Comparison of ENCODE assay signal across 18 cellular contexts in genomic region chr15:93942140-93942808, GRCh38.
DNase-seq lines count a peak whose midpoint lies in the region; ATAC-seq and TF ChIP-seq lines count a peak whose summit lies in the region.
"Had no signal": no experiment of that assay in that cellular context is flagged by ENCODE, and none has a peak within 500 bp of the region (broad histone marks: within the 10 kb centered on the region; RNA-seq: fewer than 3 reads in every experiment).

No MANE protein-coding gene starts in this region.

- H3K27me3 ChIP-seq in RWPE2 (ENCODE audit: insufficient read depth, poor library complexity, severe bottlenecking) (no peaks in the 10 kb centered on the region), mesenchymal stem cell (ENCODE audit: control insufficient read depth in 1 of 2, insufficient read depth in 1 of 2, low read length in 2 of 2) (no peaks in the 10 kb centered on the region)
- H3K27me3 ChIP-seq: BLaER1 treated with 17β-estradiol and CSF1 and Interleukin-3, amounts not matched to agents 10 nM and 100 nM; spleen had no signal

- no peak overlapping the region for H2BK120ac ChIP-seq in mesenchymal stem cell (ENCODE audit: low read depth, low read length)

- H3K4me2 ChIP-seq in mesenchymal stem cell (ENCODE audit: low read length, poor library complexity, severe bottlenecking): no peak overlapping the region
- H3K4me2 ChIP-seq: BLaER1 treated with 17β-estradiol and CSF1 and Interleukin-3, amounts not matched to agents 10 nM and 100 nM; hepatocyte had no signal

- H4K8ac ChIP-seq in mesenchymal stem cell (ENCODE audit: low read length): no peak overlapping the region

- H3K18ac ChIP-seq in mesenchymal stem cell (ENCODE audit: low read depth in 1 of 2, low read length in 2 of 2): no peak overlapping the region

- no peak overlapping the region for H2BK15ac ChIP-seq in mesenchymal stem cell (ENCODE audit: low read depth, poor library complexity, severe bottlenecking)

- H3K4ac ChIP-seq in mesenchymal stem cell (ENCODE audit: low read depth in 1 of 2, low read length in 2 of 2): no peak overlapping the region

- no peak overlapping the region for H2AFZ ChIP-seq in mesenchymal stem cell (ENCODE audit: low read depth, low read length)
- H2AFZ ChIP-seq: hepatocyte had no signal

- H3K4me3 ChIP-seq in RWPE2 (ENCODE audit: severe bottlenecking) (no peak overlapping the region), mesenchymal stem cell (ENCODE audit: insufficient read depth in 1 of 2, low read depth in 1 of 2, low read length in 2 of 2) (peak overlapping the region in 1 of 2 experiments; percentile 34)
- H3K4me3 ChIP-seq: BLaER1 treated with 17β-estradiol and CSF1 and Interleukin-3, amounts not matched to agents 10 nM and 100 nM; hepatocyte; K562; SJSA1; spleen had no signal

- H3K79me1 ChIP-seq in mesenchymal stem cell (replicated peaks; ENCODE audit: low read length, poor library complexity, severe bottlenecking): no peaks in the 10 kb centered on the region

- H4K91ac ChIP-seq in mesenchymal stem cell (ENCODE audit: low read length): no peak overlapping the region

- H3K36me3 ChIP-seq in RWPE2 (ENCODE audit: low read depth): no peaks in the 10 kb centered on the region
- no peaks in the 10 kb centered on the region for H3K36me3 ChIP-seq in mesenchymal stem cell (ENCODE audit: control insufficient read depth in 1 of 2, insufficient read depth in 2 of 2, low read depth in 1 of 2, low read length in 2 of 2)
- H3K36me3 ChIP-seq: BLaER1 treated with 17β-estradiol and CSF1 and Interleukin-3, amounts not matched to agents 10 nM and 100 nM; SJSA1; spleen had no signal

- H3K14ac ChIP-seq in mesenchymal stem cell (ENCODE audit: low read length in 2 of 2): no peak overlapping the region

- no peak for TF ChIP-seq CTCF in RWPE2 (IDR thresholded peaks at IDR 0.05; ENCODE audit: poor library complexity, severe bottlenecking)

- H3K4me1 ChIP-seq in RWPE2 (ENCODE audit: insufficient read depth, poor library complexity, severe bottlenecking) (no peaks in the 10 kb centered on the region), mesenchymal stem cell (ENCODE audit: control insufficient read depth, insufficient read depth, low read depth, low read length) (no peaks in the 10 kb centered on the region)
- H3K4me1 ChIP-seq: SJSA1, spleen had no signal

- POLR2A ChIA-PET in HEK293T (lab: Yijun Ruan, JAX): no interaction called here

- peak overlapping the region; percentile 73 for H3K9ac ChIP-seq in mesenchymal stem cell (ENCODE audit: low read length)
- H3K9ac ChIP-seq: BLaER1 treated with 17β-estradiol and CSF1 and Interleukin-3, amounts not matched to agents 10 nM and 100 nM had no signal

- 73% methylated on average over 5 of the region's 5 CpGs for WGBS in mesenchymal stem cell

- CTCF ChIA-PET in HEK293T (lab: Yijun Ruan, JAX): interaction anchor here (0.8 kb wide), 1 partner anchor 178 kb away, joined by 3 read pairs; no protein-coding TSS in a partner anchor

- H3K9me3 ChIP-seq in RWPE2 (ENCODE audit: severe bottlenecking) (no peaks in the 10 kb centered on the region), mesenchymal stem cell (ENCODE audit: control insufficient read depth, low read length) (no peaks in the 10 kb centered on the region)
- H3K9me3 ChIP-seq: BLaER1 treated with 17β-estradiol and CSF1 and Interleukin-3, amounts not matched to agents 10 nM and 100 nM; SJSA1; spleen had no signal

- DNase-seq in DMS53 treated with DMSO at 0.1 percent for 48 hours (lab: John Stamatoyannopoulos, UW; ENCODE audit: unreplicated experiment) (peak; percentile 71), NCI-H1417 treated with DMSO at 0.1 percent for 48 hours (lab: John Stamatoyannopoulos, UW) (peak; percentile 23), RWPE2 (ENCODE audit: low spot score) (no peak), mesenchymal stem cell (no peak), HEK293T (ENCODE audit: extremely low spot score) (no peak)
- DNase-seq: activated CD4-positive, alpha-beta T cell treated with anti-CD3 and anti-CD28 coated beads, Interleukin-2, amount 50 U/mL, for 4 hours; activated naive CD8-positive, alpha-beta T cell treated with anti-CD3 and anti-CD28 coated beads, Interleukin-2, amount 10 ng/mL, durations not matched to agents 7 days and 5 days; activated T-cell treated with anti-CD3 and anti-CD28 coated beads, Interleukin-2, amount 50 U/mL, for 4 hours; cerebellar nuclear complex; left cardiac atrium; NCI-H187; spleen had no signal

- no peak overlapping the region for H2BK12ac ChIP-seq in mesenchymal stem cell (ENCODE audit: low read length in 2 of 2)

- no peak overlapping the region for H2AK5ac ChIP-seq in mesenchymal stem cell (ENCODE audit: low read length, severe bottlenecking)

- no peak overlapping the region for H3K27ac ChIP-seq in RWPE2 (ENCODE audit: poor library complexity, severe bottlenecking)
- H3K27ac ChIP-seq in mesenchymal stem cell (ENCODE audit: low read length, poor library complexity, severe bottlenecking): no peak overlapping the region
- H3K27ac ChIP-seq: BLaER1 treated with 17β-estradiol and CSF1 and Interleukin-3, amounts not matched to agents 10 nM and 100 nM; SJSA1; spleen had no signal

- H2BK5ac ChIP-seq in mesenchymal stem cell (ENCODE audit: low read depth, low read length, poor library complexity, severe bottlenecking): no peak overlapping the region

- no peak overlapping the region for H3K23ac ChIP-seq in mesenchymal stem cell (ENCODE audit: low read length in 2 of 2)

- peak; percentile 31; the same call in 2 of the 3 replicates for ATAC-seq in RWPE2 (ENCODE audit: low read depth)
- no peak for ATAC-seq in GM18873 (IDR thresholded peaks at IDR 0.05; ENCODE audit: low FRiP score, unreplicated experiment)
- no peak for ATAC-seq in GM19467 (IDR thresholded peaks at IDR 0.05; ENCODE audit: unreplicated experiment)
- ATAC-seq: activated T-cell treated with anti-CD3 and anti-CD28 coated beads, Interleukin-2, amount 50 U/mL, for 4 hours; K562 had no signal

TF ChIP-seq in HEK293T, 16 proteins besides CTCF, POLR2A, EP300 and RAD21:
- TF ChIP-seq PKNOX1 (IDR thresholded peaks at IDR 0.05) (no peak), SP1 (IDR thresholded peaks at IDR 0.05) (no peak), ELF4 (IDR thresholded peaks at IDR 0.05) (no peak), BHLHE40 (IDR thresholded peaks at IDR 0.05; ENCODE audit: borderline replicate concordance) (no peak), L3MBTL2 (conservative IDR thresholded peaks at IDR 0.05) (no peak), FOXM1 (IDR thresholded peaks at IDR 0.05; ENCODE audit: borderline replicate concordance) (no peak), CTBP1 (IDR thresholded peaks at IDR 0.05; ENCODE audit: borderline replicate concordance) (no peak), TARDBP (IDR thresholded peaks at IDR 0.05) (no peak), SUZ12 (IDR thresholded peaks at IDR 0.05) (no peak)

Comparison
In these comparisons a context has a peak if more than half of its experiments do, and no peak if none do; other contexts are left out.
1. DNase-seq: peak in DMS53 treated with DMSO at 0.1 percent for 48 hours (single experiment) and NCI-H1417 treated with DMSO at 0.1 percent for 48 hours (single experiment); none in RWPE2 (single experiment), mesenchymal stem cell (single experiment) and HEK293T (single experiment).